In genomic region chr22:25508761-25509321, GRCh38 we compare ENCODE assay signal across 2 cellular contexts.
TF ChIP-seq lines count a peak whose summit lies in the region.

No MANE protein-coding gene starts in this region.

TF ChIP-seq in IMR-90, 13 proteins besides CTCF, POLR2A, EP300 and RAD21:
- TF ChIP-seq MAZ (IDR thresholded peaks at IDR 0.05; ENCODE audit: borderline replicate concordance, low read depth, low read length) (no peak), MXI1 (IDR thresholded peaks at IDR 0.05; ENCODE audit: borderline replicate concordance, low read depth, low read length) (no peak), MAFK (IDR thresholded peaks at IDR 0.05; ENCODE audit: low read depth, low read length) (no peak), RFX5 (IDR thresholded peaks at IDR 0.05; ENCODE audit: low read depth, low read length) (no peak), SMC3 (IDR thresholded peaks at IDR 0.05; ENCODE audit: low read depth, low read length) (no peak), CHD1 (IDR thresholded peaks at IDR 0.05; ENCODE audit: low read depth, low read length) (no peak), BHLHE40 (IDR thresholded peaks at IDR 0.05; ENCODE audit: low read depth, low read length) (no peak), CEBPB (IDR thresholded peaks at IDR 0.05; ENCODE audit: low read depth, low read length) (no peak)

TF ChIP-seq in K562, 482 proteins besides CTCF, POLR2A, EP300 and RAD21:
- peak; percentile 54 for TF ChIP-seq RBM25 (IDR thresholded peaks at IDR 0.05; ENCODE audit: low read depth, low read length, severe bottlenecking)
- TF ChIP-seq KDM1A (IDR thresholded peaks at IDR 0.05): 0 out of 4 replicates have a peak, but pooled peaks of 1 of the 2 experiments have one; percentile 22
- peak; percentile 16 for TF ChIP-seq ZFP36 (IDR thresholded peaks at IDR 0.05; ENCODE audit: low read depth, low read length, partially characterized antibody)
- TF ChIP-seq ZNF121 (CRISPR knock-in tag; conservative IDR thresholded peaks at IDR 0.05): peak; percentile 45; the same call in 1 of the 2 replicates
- TF ChIP-seq PATZ1 (CRISPR knock-in tag; IDR thresholded peaks at IDR 0.05; ENCODE audit: borderline replicate concordance): no peak
- no peak for TF ChIP-seq POLR2H (tag; IDR thresholded peaks at IDR 0.05; ENCODE audit: low read depth)
- peak; percentile 61; the same call in 1 of the 2 replicates for TF ChIP-seq BCOR (IDR thresholded peaks at IDR 0.05)
- no peak for TF ChIP-seq MAFK (IDR thresholded peaks at IDR 0.05; ENCODE audit: low read length)
- TF ChIP-seq CREB3 (tag; conservative IDR thresholded peaks at IDR 0.05; ENCODE audit: low read depth): no peak
